2 cellular contexts compared by ENCODE assay signal in genomic region chr18:51621103-51621969, GRCh38.
TF ChIP-seq lines count a peak whose summit lies in the region.

No MANE protein-coding gene starts in this region.

TF ChIP-seq in IMR-90, 13 proteins besides CTCF, POLR2A, EP300 and RAD21 (continued from another document):
- TF ChIP-seq MXI1 (IDR thresholded peaks at IDR 0.05; ENCODE audit: borderline replicate concordance, low read depth, low read length) = no peak
- no peak for TF ChIP-seq RFX5 (IDR thresholded peaks at IDR 0.05; ENCODE audit: low read depth, low read length)
- no peak for TF ChIP-seq MAZ (IDR thresholded peaks at IDR 0.05; ENCODE audit: borderline replicate concordance, low read depth, low read length)
- TF ChIP-seq, protein P1, sequence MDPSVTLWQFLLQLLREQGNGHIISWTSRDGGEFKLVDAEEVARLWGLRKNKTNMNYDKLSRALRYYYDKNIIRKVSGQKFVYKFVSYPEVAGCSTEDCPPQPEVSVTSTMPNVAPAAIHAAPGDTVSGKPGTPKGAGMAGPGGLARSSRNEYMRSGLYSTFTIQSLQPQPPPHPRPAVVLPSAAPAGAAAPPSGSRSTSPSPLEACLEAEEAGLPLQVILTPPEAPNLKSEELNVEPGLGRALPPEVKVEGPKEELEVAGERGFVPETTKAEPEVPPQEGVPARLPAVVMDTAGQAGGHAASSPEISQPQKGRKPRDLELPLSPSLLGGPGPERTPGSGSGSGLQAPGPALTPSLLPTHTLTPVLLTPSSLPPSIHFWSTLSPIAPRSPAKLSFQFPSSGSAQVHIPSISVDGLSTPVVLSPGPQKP (IDR thresholded peaks at IDR 0.05; ENCODE audit: borderline replicate concordance, low read depth, low read length) = no peak
- no peak for TF ChIP-seq MAFK (IDR thresholded peaks at IDR 0.05; ENCODE audit: low read depth, low read length)
- TF ChIP-seq SMC3 (IDR thresholded peaks at IDR 0.05; ENCODE audit: low read depth, low read length) = no peak
- TF ChIP-seq, protein P2, sequence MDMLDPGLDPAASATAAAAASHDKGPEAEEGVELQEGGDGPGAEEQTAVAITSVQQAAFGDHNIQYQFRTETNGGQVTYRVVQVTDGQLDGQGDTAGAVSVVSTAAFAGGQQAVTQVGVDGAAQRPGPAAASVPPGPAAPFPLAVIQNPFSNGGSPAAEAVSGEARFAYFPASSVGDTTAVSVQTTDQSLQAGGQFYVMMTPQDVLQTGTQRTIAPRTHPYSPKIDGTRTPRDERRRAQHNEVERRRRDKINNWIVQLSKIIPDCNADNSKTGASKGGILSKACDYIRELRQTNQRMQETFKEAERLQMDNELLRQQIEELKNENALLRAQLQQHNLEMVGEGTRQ (IDR thresholded peaks at IDR 0.05; ENCODE audit: low read depth, low read length) = no peak

TF ChIP-seq in HepG2, 621 proteins besides CTCF, POLR2A, EP300 and RAD21 (continued from another document):
- TF ChIP-seq ZHX2 (IDR thresholded peaks at IDR 0.05; ENCODE audit: low read depth) (no peak), ZHX2 (CRISPR knock-in tag; IDR thresholded peaks at IDR 0.05; ENCODE audit: borderline replicate concordance) (no peak), ZNF800 (CRISPR knock-in tag; IDR thresholded peaks at IDR 0.05) (no peak), BCL3 (CRISPR knock-in tag; IDR thresholded peaks at IDR 0.05) (no peak), SMC3 (IDR thresholded peaks at IDR 0.05; ENCODE audit: low read length) (peak; percentile 71)
